7 cellular contexts compared by ENCODE assay signal in genomic region chr3:48594431-48595049, GRCh38. TPM values are rescaled to one million over a fixed set of nuclear protein-coding genes. Genes with fewer than 3 reads are reported as not detected.
DNase-seq lines count a peak whose midpoint lies in the region; ATAC-seq and TF ChIP-seq lines count a peak whose summit lies in the region.

No MANE protein-coding gene starts in this region.

- H3K9me3 ChIP-seq in HEK293 (ENCODE audit: control insufficient read depth, insufficient read depth, low read depth, low read length) (no peaks in the 10 kb centered on the region), iPS-20b (ENCODE audit: insufficient read depth, low read depth, low read length) (no peaks in the 10 kb centered on the region), stomach smooth muscle (ENCODE audit: control insufficient read depth in 2 of 2, low read length in 2 of 2) (no peaks in the 10 kb centered on the region)

- H3K4me1 Mint-ChIP-seq in activated T-helper 2 cell treated with anti-CD3 and anti-CD28 coated beads, Interferon-gamma antibody, Interleukin-2, Interleukin-4, amounts not matched to agents 10 μg/mL and 5 μg/mL and 100 μg/mL, durations not matched to agents 14 hours and 24 hours and 36 hours (ENCODE audit: low read depth) = no peaks in the 10 kb centered on the region

- no peak for ATAC-seq in HG02981 (IDR thresholded peaks at IDR 0.05; ENCODE audit: unreplicated experiment)

- peaks cover 10% of the 10 kb centered on the region for H3K36me3 Mint-ChIP-seq in activated T-helper 2 cell treated with anti-CD3 and anti-CD28 coated beads, Interferon-gamma antibody, Interleukin-2, Interleukin-4, amounts not matched to agents 10 μg/mL and 5 μg/mL and 100 μg/mL, durations not matched to agents 14 hours and 24 hours and 36 hours (ENCODE audit: low read depth)

- CTCF ChIA-PET in HEK293 (lab: Yijun Ruan, JAX) = no interaction called here

- POLR2A ChIA-PET in HEK293 (lab: Yijun Ruan, JAX) = no interaction called here

- H3K27me3 Mint-ChIP-seq in activated T-helper 2 cell treated with anti-CD3 and anti-CD28 coated beads, Interferon-gamma antibody, Interleukin-2, Interleukin-4, amounts not matched to agents 10 μg/mL and 5 μg/mL and 100 μg/mL, durations not matched to agents 14 hours and 24 hours and 36 hours (ENCODE audit: low read depth) = peaks cover 17% of the 10 kb centered on the region

- H3K9ac ChIP-seq in iPS-20b (ENCODE audit: low read depth, low read length) = peak overlapping the region; percentile 56
- H3K9ac ChIP-seq in stomach smooth muscle (ENCODE audit: low read length in 2 of 2) = peak overlapping the region; percentile 55 to 62

- H3K36me3 ChIP-seq in HEK293 (ENCODE audit: control insufficient read depth in 2 of 2, insufficient read depth in 1 of 2, low read length in 2 of 2) (peaks cover 0 to 29% of the 10 kb centered on the region in 2 experiments; a peak in 1 of 3 replicates), brain microvascular endothelial cell (replicated peaks) (peaks cover 14% of the 10 kb centered on the region), iPS-20b (ENCODE audit: insufficient read depth, low read depth, low read length) (peaks cover 24% of the 10 kb centered on the region), stomach smooth muscle (ENCODE audit: control insufficient read depth in 2 of 2, insufficient read depth in 2 of 2, low read length in 2 of 2) (peaks cover 7 to 9% of the 10 kb centered on the region in 2 donors)

- no peaks in the 10 kb centered on the region for H3K9me3 Mint-ChIP-seq in activated T-helper 2 cell treated with anti-CD3 and anti-CD28 coated beads, Interferon-gamma antibody, Interleukin-2, Interleukin-4, amounts not matched to agents 10 μg/mL and 5 μg/mL and 100 μg/mL, durations not matched to agents 14 hours and 24 hours and 36 hours

- no peaks in the 10 kb centered on the region for H3K27me3 ChIP-seq in brain microvascular endothelial cell (replicated peaks)
- H3K27me3 ChIP-seq in iPS-20b (ENCODE audit: insufficient read depth, low read length) = peaks cover 22% of the 10 kb centered on the region
- peaks cover 0 to 2% of the 10 kb centered on the region in 2 donors for H3K27me3 ChIP-seq in stomach smooth muscle (ENCODE audit: control insufficient read depth in 1 of 2, insufficient read depth in 2 of 2, low read length in 2 of 2)

- no peak for TF ChIP-seq CTCF in HEK293 (tag by site-specific recombination; IDR thresholded peaks at IDR 0.05)
- TF ChIP-seq CTCF in brain microvascular endothelial cell (IDR thresholded peaks at IDR 0.05; ENCODE audit: low read depth, low read length, missing control alignments) = no peak

- H3K4me3 Mint-ChIP-seq in activated T-helper 2 cell treated with anti-CD3 and anti-CD28 coated beads, Interferon-gamma antibody, Interleukin-2, Interleukin-4, amounts not matched to agents 10 μg/mL and 5 μg/mL and 100 μg/mL, durations not matched to agents 14 hours and 24 hours and 36 hours (ENCODE audit: low read depth) = no peak overlapping the region

- intact Hi-C loops in activated T-helper 2 cell treated with anti-CD3 and anti-CD28 coated beads, Interferon-gamma antibody, Interleukin-2, Interleukin-4, amounts not matched to agents 10 μg/mL and 5 μg/mL and 100 μg/mL, durations not matched to agents 14 hours and 24 hours and 36 hours (cut with micrococcal nuclease) = no loop called here

- H3K4me1 ChIP-seq in HEK293 (ENCODE audit: control insufficient read depth, insufficient read depth, low read length) (no peaks in the 10 kb centered on the region; the same call in 1 of the 2 replicates), iPS-20b (ENCODE audit: insufficient read depth, low read length) (no peaks in the 10 kb centered on the region; the same call in none of the 2 replicates), stomach smooth muscle (ENCODE audit: control insufficient read depth, insufficient read depth, low read length) (peaks cover 45% of the 10 kb centered on the region)

- H3K27ac ChIP-seq in HEK293 (ENCODE audit: extremely low read depth, low read depth, low read length) (no peak overlapping the region), brain microvascular endothelial cell (no peak overlapping the region), iPS-20b (ENCODE audit: low read length) (no peak overlapping the region), stomach smooth muscle (ENCODE audit: low read length) (no peak overlapping the region)

- H3K4me3 ChIP-seq in HEK293 (ENCODE audit: low read depth, low read length) (peak overlapping the region; percentile 32), brain microvascular endothelial cell (ENCODE audit: low read depth, low read length) (peak overlapping the region; percentile 65), iPS-20b (ENCODE audit: low read length) (peak overlapping the region; percentile 62), stomach smooth muscle (ENCODE audit: low read length in 2 of 2) (peak overlapping the region; percentile 59 to 69)

- in situ Hi-C loops in brain microvascular endothelial cell (cut with HindIII; ENCODE audit: low pct_ligation_motif_present, low sequenced_read_pairs) = no loop called here

- DNase-seq in brain microvascular endothelial cell (no peak), NCI-H2171 (lab: John Stamatoyannopoulos, UW) (no peak)
- no peak for DNase-seq in activated T-helper 2 cell treated with anti-CD3 and anti-CD28 coated beads, Interferon-gamma antibody, Interleukin-2, Interleukin-4, amounts not matched to agents 10 μg/mL and 5 μg/mL and 100 μg/mL, durations not matched to agents 14 hours and 24 hours and 36 hours (ENCODE audit: low spot score)

- H3K27ac Mint-ChIP-seq in activated T-helper 2 cell treated with anti-CD3 and anti-CD28 coated beads, Interferon-gamma antibody, Interleukin-2, Interleukin-4, amounts not matched to agents 10 μg/mL and 5 μg/mL and 100 μg/mL, durations not matched to agents 14 hours and 24 hours and 36 hours = no peak overlapping the region

TF ChIP-seq in HEK293, 187 proteins besides CTCF, POLR2A, EP300 and RAD21:
- no peak for TF ChIP-seq ZNF37A (tag by site-specific recombination; IDR thresholded peaks at IDR 0.05)

RNA-seq across cellular contexts. Expression of gene COL7A1, which starts 0.6 kb away (rescaled TPM):
- 1.9 and 2.4 TPM in 2 replicates for total RNA-seq in activated T-helper 2 cell treated with anti-CD3 and anti-CD28 coated beads, Interferon-gamma antibody, Interleukin-2, Interleukin-4, amounts not matched to agents 10 μg/mL and 5 μg/mL and 100 μg/mL, durations not matched to agents 14 hours and 24 hours and 36 hours

RNA-seq across cellular contexts. Expression of gene UQCRC1, which starts 14.9 kb away (rescaled TPM):
- 248 and 273 TPM in 2 replicates for total RNA-seq in activated T-helper 2 cell treated with anti-CD3 and anti-CD28 coated beads, Interferon-gamma antibody, Interleukin-2, Interleukin-4, amounts not matched to agents 10 μg/mL and 5 μg/mL and 100 μg/mL, durations not matched to agents 14 hours and 24 hours and 36 hours

RNA-seq across cellular contexts. Expression of gene TMEM89, which starts 27.0 kb away (rescaled TPM):
- 0.80 and 0.87 TPM in 2 replicates for total RNA-seq in activated T-helper 2 cell treated with anti-CD3 and anti-CD28 coated beads, Interferon-gamma antibody, Interleukin-2, Interleukin-4, amounts not matched to agents 10 μg/mL and 5 μg/mL and 100 μg/mL, durations not matched to agents 14 hours and 24 hours and 36 hours

RNA-seq across cellular contexts. Expression of gene UCN2, which starts 31.0 kb away (rescaled TPM):
- 0.11 TPM in 1 of 2 replicates, not detected in the other for total RNA-seq in activated T-helper 2 cell treated with anti-CD3 and anti-CD28 coated beads, Interferon-gamma antibody, Interleukin-2, Interleukin-4, amounts not matched to agents 10 μg/mL and 5 μg/mL and 100 μg/mL, durations not matched to agents 14 hours and 24 hours and 36 hours

RNA-seq across cellular contexts. Expression of gene PFKFB4, which starts 37.9 kb away (rescaled TPM):
- total RNA-seq in activated T-helper 2 cell treated with anti-CD3 and anti-CD28 coated beads, Interferon-gamma antibody, Interleukin-2, Interleukin-4, amounts not matched to agents 10 μg/mL and 5 μg/mL and 100 μg/mL, durations not matched to agents 14 hours and 24 hours and 36 hours = 53.0 and 57.0 TPM in 2 replicates
